In genomic region chr12:4829161-4829792, GRCh38 we compare ENCODE assay signal across 9 cellular contexts.
DNase-seq lines count a peak whose midpoint lies in the region; ATAC-seq, FAIRE-seq and TF ChIP-seq lines count a peak whose summit lies in the region.
"Had no signal": no experiment of that assay in that cellular context is flagged by ENCODE, and none has a peak within 500 bp of the region (broad histone marks: within the 10 kb centered on the region; RNA-seq: fewer than 3 reads in every experiment).

No MANE protein-coding gene starts in this region.

- H3K27me3 ChIP-seq in pancreas = peaks cover 0 to 3% (median 0%) of the 10 kb centered on the region in 4 donors

- H3K4me1 ChIP-seq in pancreas = no peaks in the 10 kb centered on the region

- FAIRE-seq in pancreas (lab: Jason Lieb, UNC) = no peak
- FAIRE-seq: RCC 7860 had no signal

- intact Hi-C loops in pancreas (cut with DNase I) = no loop called here

- DNase-seq in germinal center (ENCODE audit: low spot score) (peak; percentile 84), pancreas (no peak), amygdala (lab: John Stamatoyannopoulos, UW) (no peak), middle frontal gyrus (ENCODE audit: extremely low spot score, low spot score) (no peak), NCI-H1048 (lab: John Stamatoyannopoulos, UW) (no peak)

- H3K9me3 ChIP-seq in pancreas = no peaks in the 10 kb centered on the region

- TF ChIP-seq CTCF in pancreas (IDR thresholded peaks at IDR 0.05) = no peak

- peak; percentile 84 for ATAC-seq in GM18517 (IDR thresholded peaks at IDR 0.05; ENCODE audit: unreplicated experiment)
- ATAC-seq in GM21526 (IDR thresholded peaks at IDR 0.05; ENCODE audit: low FRiP score, unreplicated experiment) = peak; percentile 80
- peak; percentile 75 for ATAC-seq in HG03460 (IDR thresholded peaks at IDR 0.05; ENCODE audit: unreplicated experiment)
- no peak for ATAC-seq in pancreas

- no peak overlapping the region for H3K4me3 ChIP-seq in pancreas

- H3K36me3 ChIP-seq in pancreas = no peaks in the 10 kb centered on the region

- 48 to 49% methylated on average over 7 of the region's 7 CpGs for WGBS in pancreas, 2 donors

- no peak overlapping the region for H3K27ac ChIP-seq in pancreas

Comparison
In these comparisons a context has a peak if more than half of its experiments do, and no peak if none do; other contexts are left out.
1. ATAC-seq: peak in GM18517 (single experiment), GM21526 (single experiment) and HG03460 (single experiment); none in pancreas (0 of 4).